In the genomic region with DNA sequence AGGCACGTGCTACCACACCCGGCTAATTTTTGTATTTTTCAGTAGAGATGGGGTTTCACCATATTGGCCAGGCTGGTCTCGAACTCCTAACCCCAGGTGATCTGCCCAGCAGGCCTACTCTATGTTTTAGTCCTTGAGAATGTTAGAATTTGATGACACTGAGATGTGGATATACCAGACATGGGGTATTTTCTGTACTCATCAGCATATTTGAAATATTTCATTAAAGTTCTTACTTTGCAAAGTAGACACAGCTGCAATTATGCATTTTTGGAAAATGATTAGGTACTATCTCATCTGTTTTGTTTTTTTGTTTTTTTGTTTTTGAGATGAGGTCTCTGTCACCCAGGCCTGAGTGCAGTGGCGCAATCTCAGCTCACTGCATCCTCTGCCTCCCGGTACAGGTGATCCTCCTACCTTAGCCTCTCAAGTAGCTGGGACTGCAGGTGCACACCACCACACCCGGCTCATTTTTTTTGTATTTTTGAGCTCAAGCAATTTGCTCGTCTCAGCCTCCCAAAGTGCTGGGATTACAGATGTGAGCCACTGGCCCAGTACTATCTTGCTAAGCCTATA, we compare ENCODE assay signal across 17 cellular contexts. TPM values are rescaled to one million over a fixed set of nuclear protein-coding genes. Genes with fewer than 3 reads are reported as not detected.
DNase-seq lines count a peak whose midpoint lies in the region; TF ChIP-seq lines count a peak whose summit lies in the region.
"Had no signal": no experiment of that assay in that cellular context is flagged by ENCODE, and none has a peak within 500 bp of the region (broad histone marks: within the 10 kb centered on the region; RNA-seq: fewer than 3 reads in every experiment).

No MANE protein-coding gene starts in this region.

- BruUV-seq in MCF 10A (replicated peaks; lab: Mats Ljungman, UMichigan): no TSS peak

- POLR2A ChIA-PET in MCF 10A (lab: Yijun Ruan, JAX): interaction anchor here (1.0 to 4.6 kb wide), 5 partner anchors 8 to 22 kb away, joined by 3 to 43 read pairs (median 3); partner anchors contain the start of gene SPINT2

- no peak overlapping the region for H3K4me3 ChIP-seq in breast epithelium
- H3K4me3 ChIP-seq in esophagus muscularis mucosa: no peak overlapping the region
- no peak overlapping the region for H3K4me3 ChIP-seq in trophoblast cell (ENCODE audit: low read depth, low read length)
- H3K4me3 ChIP-seq: colonic mucosa had no signal

- no peak overlapping the region for H3K23ac ChIP-seq in trophoblast cell (ENCODE audit: low read length)

- H3K36me3 ChIP-seq in breast epithelium: no peaks in the 10 kb centered on the region
- no peaks in the 10 kb centered on the region for H3K36me3 ChIP-seq in esophagus muscularis mucosa
- peaks cover 9 to 10% of the 10 kb centered on the region in 2 experiments for H3K36me3 ChIP-seq in trophoblast cell (ENCODE audit: control insufficient read depth in 1 of 2, insufficient read depth in 2 of 2, low read length in 2 of 2)
- H3K36me3 ChIP-seq: colonic mucosa had no signal

- H2BK5ac ChIP-seq in trophoblast cell (ENCODE audit: low read depth, low read length, poor library complexity): peak overlapping the region; percentile 72

- peaks cover 23% of the 10 kb centered on the region for H3K79me2 ChIP-seq in trophoblast cell (ENCODE audit: control insufficient read depth, insufficient read depth, low read length, poor library complexity)

- H2BK12ac ChIP-seq in trophoblast cell (ENCODE audit: low read length): peak overlapping the region; percentile 48

- peak overlapping the region; percentile 52 for H3K4ac ChIP-seq in trophoblast cell (ENCODE audit: low read depth, low read length)

- H3K36me3 Mint-ChIP-seq in MCF 10A (ENCODE audit: insufficient read depth, unreplicated experiment) (peaks cover 14% of the 10 kb centered on the region), type B pancreatic cell (peaks cover 3% of the 10 kb centered on the region)
- no peaks in the 10 kb centered on the region for H3K36me3 Mint-ChIP-seq in activated naive CD8-positive, alpha-beta T cell treated with anti-CD3 and anti-CD28 coated beads for 36 hours

- H3K9ac ChIP-seq in trophoblast cell (ENCODE audit: low read length): no peak overlapping the region

- no peak overlapping the region for H3K14ac ChIP-seq in trophoblast cell (ENCODE audit: low read length)

- intact Hi-C loops in breast epithelium (cut with DNase I; ENCODE audit: low total_unique reads): no loop called here
- intact Hi-C loops in MCF 10A (cut with micrococcal nuclease): no loop called here
- intact Hi-C loops in esophagus muscularis mucosa (cut with DNase I): no loop called here

- H3K27ac ChIP-seq in breast epithelium (peak overlapping the region; percentile 77 to 87), esophagus muscularis mucosa (replicated peaks in 1 of 4) (peak overlapping the region; percentile 44 to 61 (median 54)), trophoblast cell (ENCODE audit: low read depth, low read length) (peak overlapping the region; percentile 97)

- TF ChIP-seq EP300 in esophagus muscularis mucosa (IDR thresholded peaks at IDR 0.05): no peak

- H3K18ac ChIP-seq in trophoblast cell (ENCODE audit: low read length): no peak overlapping the region

- H3K4me1 Mint-ChIP-seq in MCF 10A (ENCODE audit: insufficient read depth, unreplicated experiment): peaks cover 9% of the 10 kb centered on the region
- peaks cover 27% of the 10 kb centered on the region for H3K4me1 Mint-ChIP-seq in type B pancreatic cell (ENCODE audit: unreplicated experiment)
- peaks cover 7% of the 10 kb centered on the region for H3K4me1 Mint-ChIP-seq in activated naive CD8-positive, alpha-beta T cell treated with anti-CD3 and anti-CD28 coated beads for 36 hours

- 97% methylated on average over 7 of the region's 7 CpGs for WGBS in esophagus muscularis mucosa
- WGBS in trophoblast cell (ENCODE audit: extremely low coverage, insufficient coverage, insufficient read length): no CpG with 5 or more reads among the region's 7 CpGs

- no peaks in the 10 kb centered on the region for H3K9me3 Mint-ChIP-seq in MCF 10A (ENCODE audit: unreplicated experiment)
- H3K9me3 Mint-ChIP-seq in type B pancreatic cell: no peaks in the 10 kb centered on the region
- no peaks in the 10 kb centered on the region for H3K9me3 Mint-ChIP-seq in activated naive CD8-positive, alpha-beta T cell treated with anti-CD3 and anti-CD28 coated beads for 36 hours
- H3K9me3 Mint-ChIP-seq: activated CD4-positive, alpha-beta T cell treated with anti-CD3 and anti-CD28 coated beads, Interleukin-2, amount 10 ng/mL, durations not matched to agents 7 days and 5 days; activated naive CD8-positive, alpha-beta T cell treated with anti-CD3 and anti-CD28 coated beads, Interleukin-2, amount 50 U/mL, for 24 hours; activated T-cell treated with anti-CD3 and anti-CD28 coated beads, Interleukin-2, amount 50 U/mL, for 72 hours; memory B cell had no signal

- H3K27ac Mint-ChIP-seq in MCF 10A (ENCODE audit: low read depth, unreplicated experiment): no peak overlapping the region
- H3K27ac Mint-ChIP-seq in type B pancreatic cell: peak overlapping the region; percentile 79
- no peak overlapping the region for H3K27ac Mint-ChIP-seq in activated naive CD8-positive, alpha-beta T cell treated with anti-CD3 and anti-CD28 coated beads for 36 hours
- H3K27ac Mint-ChIP-seq: activated CD4-positive, alpha-beta T cell treated with anti-CD3 and anti-CD28 coated beads, Interleukin-2, amount 10 ng/mL, durations not matched to agents 7 days and 5 days; activated naive CD8-positive, alpha-beta T cell treated with anti-CD3 and anti-CD28 coated beads, Interleukin-2, amount 50 U/mL, for 24 hours; activated T-cell treated with anti-CD3 and anti-CD28 coated beads, Interleukin-2, amount 50 U/mL, for 72 hours; memory B cell had no signal

- peak overlapping the region; percentile 49 for H3K4me2 ChIP-seq in trophoblast cell (ENCODE audit: low read length)

- peak overlapping the region; percentile 53 for H2AK5ac ChIP-seq in trophoblast cell (ENCODE audit: low read length)

- H3K79me1 ChIP-seq in trophoblast cell (ENCODE audit: low read length): peaks cover 11% of the 10 kb centered on the region

- H4K8ac ChIP-seq in trophoblast cell (ENCODE audit: low read depth, low read length): peak overlapping the region; percentile 29

- no peak overlapping the region for H2AFZ ChIP-seq in trophoblast cell (ENCODE audit: insufficient read depth, low read length, poor library complexity)

- CTCF ChIA-PET in MCF 10A (lab: Yijun Ruan, JAX): interaction anchor here (0.6 to 0.9 kb wide), 3 partner anchors 33 to 564 kb away, joined by 3 to 4 read pairs (median 3); no protein-coding TSS in a partner anchor

- H3K27me3 Mint-ChIP-seq in MCF 10A (ENCODE audit: insufficient read depth, unreplicated experiment) (no peaks in the 10 kb centered on the region), type B pancreatic cell (no peaks in the 10 kb centered on the region)
- H3K27me3 Mint-ChIP-seq in activated naive CD8-positive, alpha-beta T cell treated with anti-CD3 and anti-CD28 coated beads for 36 hours: no peaks in the 10 kb centered on the region
- H3K27me3 Mint-ChIP-seq: activated CD4-positive, alpha-beta T cell treated with anti-CD3 and anti-CD28 coated beads, Interleukin-2, amount 10 ng/mL, durations not matched to agents 7 days and 5 days; activated naive CD8-positive, alpha-beta T cell treated with anti-CD3 and anti-CD28 coated beads, Interleukin-2, amount 50 U/mL, for 24 hours; memory B cell had no signal

- no peak overlapping the region for H4K12ac ChIP-seq in trophoblast cell (ENCODE audit: low read depth, low read length)

- TF ChIP-seq CTCF in breast epithelium (IDR thresholded peaks at IDR 0.05): no peak
- no peak for TF ChIP-seq CTCF in MCF 10A (IDR thresholded peaks at IDR 0.05; ENCODE audit: unreplicated experiment)
- TF ChIP-seq CTCF in esophagus muscularis mucosa (IDR thresholded peaks at IDR 0.05): no peak
- TF ChIP-seq CTCF in type B pancreatic cell (conservative IDR thresholded peaks at IDR 0.05): no peak

- H3K27me3 ChIP-seq in breast epithelium (no peaks in the 10 kb centered on the region), esophagus muscularis mucosa (no peaks in the 10 kb centered on the region), trophoblast cell (ENCODE audit: insufficient read depth, low read length) (no peaks in the 10 kb centered on the region)
- H3K27me3 ChIP-seq: colonic mucosa had no signal

- H4K91ac ChIP-seq in trophoblast cell (ENCODE audit: low read depth, low read length): peak overlapping the region; percentile 35

- no peak overlapping the region for H3K4me3 Mint-ChIP-seq in MCF 10A (ENCODE audit: unreplicated experiment)
- peak overlapping the region; percentile 23 for H3K4me3 Mint-ChIP-seq in type B pancreatic cell
- H3K4me3 Mint-ChIP-seq in activated naive CD8-positive, alpha-beta T cell treated with anti-CD3 and anti-CD28 coated beads for 36 hours: no peak overlapping the region
- H3K4me3 Mint-ChIP-seq: activated CD4-positive, alpha-beta T cell treated with anti-CD3 and anti-CD28 coated beads, Interleukin-2, amount 10 ng/mL, durations not matched to agents 7 days and 5 days; activated naive CD8-positive, alpha-beta T cell treated with anti-CD3 and anti-CD28 coated beads, Interleukin-2, amount 50 U/mL, for 24 hours; activated T-cell treated with anti-CD3 and anti-CD28 coated beads, Interleukin-2, amount 50 U/mL, for 72 hours; memory B cell had no signal

- DNase-seq in breast epithelium (ENCODE audit: low spot score in 2 of 2): no peak
- DNase-seq in MCF 10A (ENCODE audit: unreplicated experiment): no peak
- DNase-seq in esophagus muscularis mucosa (ENCODE audit: extremely low spot score): no peak
- DNase-seq in trophoblast cell: peak; percentile 76 to 89
- no peak for DNase-seq in type B pancreatic cell (ENCODE audit: extremely low spot score, unreplicated experiment)
- no peak for DNase-seq in activated naive CD8-positive, alpha-beta T cell treated with anti-CD3 and anti-CD28 coated beads for 36 hours
- DNase-seq in mesenteric fat pad (ENCODE audit: low spot score): no peak
- DNase-seq in SHP77 (lab: John Stamatoyannopoulos, UW): no peak
- DNase-seq: activated CD4-positive, alpha-beta T cell treated with anti-CD3 and anti-CD28 coated beads, Interleukin-2, amount 10 ng/mL, durations not matched to agents 7 days and 5 days; activated naive CD8-positive, alpha-beta T cell treated with anti-CD3 and anti-CD28 coated beads, Interleukin-2, amount 50 U/mL, for 24 hours; activated T-cell treated with anti-CD3 and anti-CD28 coated beads, Interleukin-2, amount 50 U/mL, for 72 hours; colonic mucosa; GDM1; NCI-H748 treated with DMSO at 0.1 percent for 48 hours; occipital lobe had no signal

- TF ChIP-seq POLR2A in breast epithelium (IDR thresholded peaks at IDR 0.05) (no peak), esophagus muscularis mucosa (IDR thresholded peaks at IDR 0.05; ENCODE audit: low read depth) (no peak)

- H3K4me1 ChIP-seq in breast epithelium: peaks cover 0 to 19% of the 10 kb centered on the region in 2 donors
- H3K4me1 ChIP-seq in esophagus muscularis mucosa: peaks cover 23 to 43% (median 26%) of the 10 kb centered on the region in 4 donors
- H3K4me1 ChIP-seq in trophoblast cell (ENCODE audit: control insufficient read depth in 1 of 2, insufficient read depth in 2 of 2, low read length in 2 of 2): peaks cover 22 to 35% of the 10 kb centered on the region in 2 experiments

- H3K9me3 ChIP-seq in breast epithelium (no peaks in the 10 kb centered on the region), esophagus muscularis mucosa (no peaks in the 10 kb centered on the region), trophoblast cell (ENCODE audit: insufficient read depth, low read depth, low read length) (no peaks in the 10 kb centered on the region)
- H3K9me3 ChIP-seq: colonic mucosa had no signal

- H2BK120ac ChIP-seq in trophoblast cell (ENCODE audit: insufficient read depth, low read length, poor library complexity): peak overlapping the region; percentile 60

RNA-seq across cellular contexts. Expression of gene SPINT2, which starts 12.7 kb away (rescaled TPM):
- total RNA-seq in breast epithelium (100 to 1,000 TPM in 2 of 3 donors, 10 to 100 TPM in 1; 17.1 to 639 (median 492) TPM), MCF 10A (2022) (277 and 333 TPM in 2 replicates), esophagus muscularis mucosa (10 to 100 TPM in 3 of 4 donors, 1 to 10 TPM in 1; 5.0 to 13.4 (median 11.4) TPM), type B pancreatic cell (ENCODE audit: low replicate concordance) (243 and 526 TPM in 2 replicates), mesenteric fat pad (13.8 TPM)
- 307 and 320 TPM in 2 replicates for polyA plus RNA-seq in trophoblast cell (2013)
- 10 to 100 TPM; 28.2 to 31.7 TPM for total RNA-seq in activated naive CD8-positive, alpha-beta T cell treated with anti-CD3 and anti-CD28 coated beads for 36 hours

RNA-seq across cellular contexts. Expression of gene PPP1R14A, which starts 20.9 kb away (rescaled TPM):
- total RNA-seq in breast epithelium: 10 to 100 TPM; 39.1 to 83.2 (median 51.2) TPM
- total RNA-seq in MCF 10A (2022): not detected in 2 replicates
- 100 to 1,000 TPM; 217 to 794 (median 445) TPM for total RNA-seq in esophagus muscularis mucosa
- polyA plus RNA-seq in trophoblast cell (2013): 13.5 and 14.3 TPM in 2 replicates
- 14.9 and 20.7 TPM in 2 replicates for total RNA-seq in type B pancreatic cell (ENCODE audit: low replicate concordance)
- total RNA-seq in activated naive CD8-positive, alpha-beta T cell treated with anti-CD3 and anti-CD28 coated beads for 36 hours: not detected
- total RNA-seq in mesenteric fat pad: 193 TPM
- total RNA-seq: A172; activated CD4-positive, alpha-beta T cell treated with anti-CD3 and anti-CD28 coated beads, Interleukin-2, amount 10 ng/mL, durations not matched to agents 7 days and 5 days had no signal

RNA-seq across cellular contexts. Expression of gene C19orf33, which starts 27.0 kb away (rescaled TPM):
- total RNA-seq in breast epithelium: 10 to 100 TPM in 2 of 3 donors, 1 to 10 TPM in 1; 3.5 to 19.3 (median 13.1) TPM
- total RNA-seq in MCF 10A (2022): 343 and 381 TPM in 2 replicates
- 1 to 10 TPM; 7.8 to 8.6 (median 8.1) TPM for total RNA-seq in esophagus muscularis mucosa
- polyA plus RNA-seq in trophoblast cell (2013): 3.7 and 4.0 TPM in 2 replicates
- total RNA-seq in type B pancreatic cell (ENCODE audit: low replicate concordance): 46.8 and 270 TPM in 2 replicates
- not detected for total RNA-seq in activated naive CD8-positive, alpha-beta T cell treated with anti-CD3 and anti-CD28 coated beads for 36 hours
- total RNA-seq in mesenteric fat pad: 2.2 TPM
- total RNA-seq: activated CD4-positive, alpha-beta T cell treated with anti-CD3 and anti-CD28 coated beads, Interleukin-2, amount 10 ng/mL, durations not matched to agents 7 days and 5 days; activated T-cell treated with anti-CD3 and anti-CD28 coated beads, Interleukin-2, amount 50 U/mL, for 72 hours; occipital lobe had no signal

RNA-seq across cellular contexts. Expression of gene YIF1B, which starts 38.7 kb away (rescaled TPM):
- total RNA-seq in breast epithelium (10 to 100 TPM; 20.5 to 28.8 (median 27.7) TPM), MCF 10A (2022) (49.2 and 60.3 TPM in 2 replicates), esophagus muscularis mucosa (10 to 100 TPM; 10.8 to 26.5 (median 21.5) TPM), type B pancreatic cell (ENCODE audit: low replicate concordance) (41.0 and 42.9 TPM in 2 replicates), mesenteric fat pad (36.5 TPM)
- 60.0 and 60.1 TPM in 2 replicates for polyA plus RNA-seq in trophoblast cell (2013)
- total RNA-seq in activated naive CD8-positive, alpha-beta T cell treated with anti-CD3 and anti-CD28 coated beads for 36 hours: 10 to 100 TPM; 57.3 to 63.0 TPM

RNA-seq across cellular contexts. Expression of gene KCNK6, which starts 42.6 kb away (rescaled TPM):
- total RNA-seq in breast epithelium (1 to 10 TPM; 3.5 to 5.1 (median 3.6) TPM), MCF 10A (2022) (5.3 and 6.2 TPM in 2 replicates), esophagus muscularis mucosa (10 to 100 TPM in 1 of 4 donors, 1 to 10 TPM in 3; 2.3 to 13.0 (median 4.2) TPM), type B pancreatic cell (ENCODE audit: low replicate concordance) (5.2 and 14.4 TPM in 2 replicates), mesenteric fat pad (14.3 TPM)
- 8.6 and 9.0 TPM in 2 replicates for polyA plus RNA-seq in trophoblast cell (2013)
- total RNA-seq in activated naive CD8-positive, alpha-beta T cell treated with anti-CD3 and anti-CD28 coated beads for 36 hours: 1 to 10 TPM; 6.6 to 6.9 TPM

Comparison
In these comparisons a context has a peak if more than half of its experiments do, and no peak if none do; other contexts are left out.
1. RNA of gene PPP1R14A, which starts 20.9 kb away (total RNA-seq): 217 to 794 TPM in esophagus muscularis mucosa, 193 TPM in mesenteric fat pad (single experiment), 39.1 to 83.2 TPM in breast epithelium and 14.9 to 20.7 TPM in type B pancreatic cell; not detected in activated naive CD8-positive, alpha-beta T cell treated with anti-CD3 and anti-CD28 coated beads for 36 hours and not detected in MCF 10A; every median in the first group is over 10 times any median in the second.
2. DNase-seq: peak in trophoblast cell (2 of 2); none in breast epithelium (0 of 2), MCF 10A (single experiment), esophagus muscularis mucosa (single experiment), type B pancreatic cell (single experiment), activated naive CD8-positive, alpha-beta T cell treated with anti-CD3 and anti-CD28 coated beads for 36 hours (single experiment), mesenteric fat pad (single experiment) and SHP77 (0 of 2).
3. Peak in every context shown above with its lines, with median percentiles within 50 percentile points of each other: H3K27ac ChIP-seq.